2 cellular contexts compared by ENCODE assay signal in the genomic region with DNA sequence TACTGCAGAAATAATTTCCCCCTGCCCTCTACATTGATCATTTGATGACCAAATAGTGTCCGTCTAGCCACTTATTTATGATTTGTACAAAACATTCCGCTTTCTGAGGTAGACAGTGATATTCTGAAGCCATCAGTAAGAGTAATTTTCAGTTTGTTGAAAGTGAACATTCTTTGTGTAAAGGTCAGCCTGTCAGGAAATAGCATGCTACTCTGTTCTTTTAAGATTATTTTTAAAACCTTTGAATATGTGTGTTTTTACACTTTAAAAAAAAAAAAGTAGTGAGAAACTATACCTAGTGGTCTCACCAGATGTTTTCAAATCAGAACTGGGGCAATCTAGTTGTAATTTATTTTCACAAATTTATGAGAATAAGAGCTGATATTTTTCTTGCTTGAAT.
TF ChIP-seq lines count a peak whose summit lies in the region.

No MANE protein-coding gene starts in this region.

TF ChIP-seq in IMR-90, 13 proteins besides CTCF, POLR2A, EP300 and RAD21 (continued from another document):
- TF ChIP-seq ELK1 (IDR thresholded peaks at IDR 0.05; ENCODE audit: borderline replicate concordance, low read depth, low read length): no peak
- TF ChIP-seq, protein P1, sequence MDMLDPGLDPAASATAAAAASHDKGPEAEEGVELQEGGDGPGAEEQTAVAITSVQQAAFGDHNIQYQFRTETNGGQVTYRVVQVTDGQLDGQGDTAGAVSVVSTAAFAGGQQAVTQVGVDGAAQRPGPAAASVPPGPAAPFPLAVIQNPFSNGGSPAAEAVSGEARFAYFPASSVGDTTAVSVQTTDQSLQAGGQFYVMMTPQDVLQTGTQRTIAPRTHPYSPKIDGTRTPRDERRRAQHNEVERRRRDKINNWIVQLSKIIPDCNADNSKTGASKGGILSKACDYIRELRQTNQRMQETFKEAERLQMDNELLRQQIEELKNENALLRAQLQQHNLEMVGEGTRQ (IDR thresholded peaks at IDR 0.05; ENCODE audit: low read depth, low read length): no peak

TF ChIP-seq in WTC11, 78 proteins besides CTCF, POLR2A, EP300 and RAD21 (continued from another document):
- TF ChIP-seq, protein P2, sequence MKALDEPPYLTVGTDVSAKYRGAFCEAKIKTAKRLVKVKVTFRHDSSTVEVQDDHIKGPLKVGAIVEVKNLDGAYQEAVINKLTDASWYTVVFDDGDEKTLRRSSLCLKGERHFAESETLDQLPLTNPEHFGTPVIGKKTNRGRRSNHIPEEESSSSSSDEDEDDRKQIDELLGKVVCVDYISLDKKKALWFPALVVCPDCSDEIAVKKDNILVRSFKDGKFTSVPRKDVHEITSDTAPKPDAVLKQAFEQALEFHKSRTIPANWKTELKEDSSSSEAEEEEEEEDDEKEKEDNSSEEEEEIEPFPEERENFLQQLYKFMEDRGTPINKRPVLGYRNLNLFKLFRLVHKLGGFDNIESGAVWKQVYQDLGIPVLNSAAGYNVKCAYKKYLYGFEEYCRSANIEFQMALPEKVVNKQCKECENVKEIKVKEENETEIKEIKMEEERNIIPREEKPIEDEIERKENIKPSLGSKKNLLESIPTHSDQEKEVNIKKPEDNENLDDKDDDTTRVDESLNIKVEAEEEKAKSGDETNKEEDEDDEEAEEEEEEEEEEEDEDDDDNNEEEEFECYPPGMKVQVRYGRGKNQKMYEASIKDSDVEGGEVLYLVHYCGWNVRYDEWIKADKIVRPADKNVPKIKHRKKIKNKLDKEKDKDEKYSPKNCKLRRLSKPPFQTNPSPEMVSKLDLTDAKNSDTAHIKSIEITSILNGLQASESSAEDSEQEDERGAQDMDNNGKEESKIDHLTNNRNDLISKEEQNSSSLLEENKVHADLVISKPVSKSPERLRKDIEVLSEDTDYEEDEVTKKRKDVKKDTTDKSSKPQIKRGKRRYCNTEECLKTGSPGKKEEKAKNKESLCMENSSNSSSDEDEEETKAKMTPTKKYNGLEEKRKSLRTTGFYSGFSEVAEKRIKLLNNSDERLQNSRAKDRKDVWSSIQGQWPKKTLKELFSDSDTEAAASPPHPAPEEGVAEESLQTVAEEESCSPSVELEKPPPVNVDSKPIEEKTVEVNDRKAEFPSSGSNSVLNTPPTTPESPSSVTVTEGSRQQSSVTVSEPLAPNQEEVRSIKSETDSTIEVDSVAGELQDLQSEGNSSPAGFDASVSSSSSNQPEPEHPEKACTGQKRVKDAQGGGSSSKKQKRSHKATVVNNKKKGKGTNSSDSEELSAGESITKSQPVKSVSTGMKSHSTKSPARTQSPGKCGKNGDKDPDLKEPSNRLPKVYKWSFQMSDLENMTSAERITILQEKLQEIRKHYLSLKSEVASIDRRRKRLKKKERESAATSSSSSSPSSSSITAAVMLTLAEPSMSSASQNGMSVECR (CRISPR knock-in tag; IDR thresholded peaks at IDR 0.05; ENCODE audit: borderline replicate concordance): no peak
- TF ChIP-seq STAT6 (CRISPR knock-in tag; conservative IDR thresholded peaks at IDR 0.05; ENCODE audit: low read depth) (no peak), ATF2 (CRISPR knock-in tag; IDR thresholded peaks at IDR 0.05; ENCODE audit: borderline replicate concordance, low read depth) (no peak)
- TF ChIP-seq, protein P3, sequence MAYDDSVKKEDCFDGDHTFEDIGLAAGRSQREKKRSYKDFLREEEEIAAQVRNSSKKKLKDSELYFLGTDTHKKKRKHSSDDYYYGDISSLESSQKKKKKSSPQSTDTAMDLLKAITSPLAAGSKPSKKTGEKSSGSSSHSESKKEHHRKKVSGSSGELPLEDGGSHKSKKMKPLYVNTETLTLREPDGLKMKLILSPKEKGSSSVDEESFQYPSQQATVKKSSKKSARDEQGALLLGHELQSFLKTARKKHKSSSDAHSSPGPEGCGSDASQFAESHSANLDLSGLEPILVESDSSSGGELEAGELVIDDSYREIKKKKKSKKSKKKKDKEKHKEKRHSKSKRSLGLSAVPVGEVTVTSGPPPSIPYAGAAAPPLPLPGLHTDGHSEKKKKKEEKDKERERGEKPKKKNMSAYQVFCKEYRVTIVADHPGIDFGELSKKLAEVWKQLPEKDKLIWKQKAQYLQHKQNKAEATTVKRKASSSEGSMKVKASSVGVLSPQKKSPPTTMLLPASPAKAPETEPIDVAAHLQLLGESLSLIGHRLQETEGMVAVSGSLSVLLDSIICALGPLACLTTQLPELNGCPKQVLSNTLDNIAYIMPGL (CRISPR knock-in tag; IDR thresholded peaks at IDR 0.05): no peak
TF ChIP-seq in WTC11: peak in this region for 0.
